ENCODE assay signal across 8 cellular contexts in the genomic region with DNA sequence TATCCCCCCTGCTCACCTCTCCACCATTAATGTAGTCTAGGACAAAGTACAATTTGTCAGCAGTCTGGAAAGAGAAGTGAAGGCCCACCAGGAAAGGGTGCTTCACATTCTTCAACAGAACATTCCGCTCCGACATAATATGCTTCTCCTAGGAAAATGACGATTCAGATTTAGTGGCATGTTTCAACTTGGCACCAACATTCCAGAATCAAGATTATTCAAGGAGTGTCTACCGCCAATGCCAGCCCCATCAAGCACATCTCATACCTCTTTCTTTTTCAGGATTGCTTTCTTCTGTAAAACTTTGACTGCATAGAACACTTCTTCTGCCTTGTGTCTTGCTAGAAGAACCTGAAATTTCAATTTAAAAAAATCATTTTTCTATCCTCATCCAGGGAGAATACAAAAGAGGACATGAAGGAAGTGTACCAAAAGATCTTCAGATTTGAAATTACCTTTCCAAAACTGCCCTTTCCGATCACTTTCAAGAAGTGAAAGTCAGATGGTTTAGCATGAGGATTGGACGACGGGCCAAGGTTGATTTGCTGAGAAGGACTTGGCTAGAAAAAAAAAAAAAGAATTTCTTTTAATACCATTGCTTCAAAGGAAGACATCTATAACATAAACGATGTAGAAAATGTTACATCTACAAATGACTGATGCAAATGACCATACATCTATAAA.
DNase-seq lines count a peak whose midpoint lies in the region; ATAC-seq and TF ChIP-seq lines count a peak whose summit lies in the region.

No MANE protein-coding gene starts in this region.

- CTCF ChIA-PET in mammary epithelial cell (lab: Charles Lee; ENCODE audit: low non-redundant PET), result interaction anchor here (0.5 to 1.0 kb wide), 4 partner anchors 275 to 1782 kb away, joined by 3 to 4 read pairs (median 3); no protein-coding TSS in a partner anchor

- intact Hi-C loops in left ventricle myocardium inferior (cut with micrococcal nuclease), result loop anchor here (5.0 kb wide), 2 partner anchors 469 to 649 kb away; no protein-coding TSS in a partner anchor
- intact Hi-C loops in Right ventricle myocardium superior (cut with DNase I), result loop anchor here (5.0 to 10.0 kb wide), 5 partner anchors 342 to 709 kb away; no protein-coding TSS in a partner anchor
- intact Hi-C loops in mammary epithelial cell (cut with micrococcal nuclease), result loop anchor here (10.0 kb wide), 1 partner anchor 172 kb away; no protein-coding TSS in a partner anchor
- intact Hi-C loops in vagina (cut with DNase I), result loop anchor here (5.0 kb wide), 2 partner anchors 649 to 709 kb away; no protein-coding TSS in a partner anchor

- in situ Hi-C loops in mammary epithelial cell (cut with MboI; ENCODE audit: low sequenced_read_pairs in 2 of 2), result loop anchor here in 1 of 2 donors (5.0 to 10.0 kb wide), 3 partner anchors 342 to 712 kb away; no protein-coding TSS in a partner anchor

- H3K27me3 ChIP-seq in left ventricle myocardium inferior (ENCODE audit: low read depth) (no peaks in the 10 kb centered on the region), mammary epithelial cell (ENCODE audit: insufficient read depth, low read length) (no peaks in the 10 kb centered on the region), mucosa of rectum (ENCODE audit: control insufficient read depth in 2 of 2, insufficient read depth in 2 of 2, low read length in 2 of 2) (no peaks in the 10 kb centered on the region), vagina (no peaks in the 10 kb centered on the region)

- dilution Hi-C loops in mammary epithelial cell (cut with HindIII; ENCODE audit: low sequenced_read_pairs), result loop anchor here (25.0 kb wide), 1 partner anchor 364 kb away; no protein-coding TSS in a partner anchor

- no peak for TF ChIP-seq POLR2A in vagina (IDR thresholded peaks at IDR 0.05)

- ATAC-seq in Right ventricle myocardium superior (ENCODE audit: poor library complexity) (no peak), GM21786 (IDR thresholded peaks at IDR 0.05; ENCODE audit: unreplicated experiment) (no peak)

- DNase-seq in left ventricle myocardium inferior, result no peak
- DNase-seq in Right ventricle myocardium superior, result no peak
- DNase-seq in mammary epithelial cell, result peak; percentile 39
- DNase-seq in vagina (ENCODE audit: extremely low spot score in 2 of 2), result no peak
- no peak for DNase-seq in AML-193 (lab: John Stamatoyannopoulos, UW)
- no peak for DNase-seq in stimulated activated CD4-positive, alpha-beta T cell treated with anti-CD3 and anti-CD28 coated beads, Interleukin-4, amount 100 ng/mL, for 1 hour

- no peak overlapping the region for H2AFZ ChIP-seq in mammary epithelial cell (ENCODE audit: low read depth, low read length)

- H3K4me1 ChIP-seq in left ventricle myocardium inferior (peaks cover 84% of the 10 kb centered on the region), mammary epithelial cell (ENCODE audit: insufficient read depth, low read length) (peaks cover 39% of the 10 kb centered on the region), mucosa of rectum (ENCODE audit: control insufficient read depth in 2 of 2, insufficient read depth in 2 of 2, low read length in 2 of 2) (peaks cover 18% of the 10 kb centered on the region in 2 donors), vagina (peaks cover 69% of the 10 kb centered on the region)

- TF ChIP-seq CTCF in left ventricle myocardium inferior (IDR thresholded peaks at IDR 0.05; ENCODE audit: borderline replicate concordance) (no peak), mammary epithelial cell (conservative IDR thresholded peaks at IDR 0.05 in 1 of 2, IDR thresholded peaks at IDR 0.05 in 1 of 2; ENCODE audit: extremely low read depth in 1 of 2, insufficient read depth in 1 of 2, low read depth in 1 of 2, low read length in 2 of 2) (no peak), vagina (IDR thresholded peaks at IDR 0.05) (no peak)

- H3K9ac ChIP-seq in mammary epithelial cell (ENCODE audit: insufficient read depth, low read length), result peak overlapping the region; percentile 99
- H3K9ac ChIP-seq in mucosa of rectum (ENCODE audit: low read depth in 1 of 2, low read length in 2 of 2), result peak overlapping the region; percentile 5 to 92

- H3K4me3 ChIP-seq in left ventricle myocardium inferior, result peak overlapping the region; percentile 86
- peak overlapping the region; percentile 52 to 99 (median 97) for H3K4me3 ChIP-seq in mammary epithelial cell (replicated peaks in 1 of 3; ENCODE audit: insufficient read depth in 1 of 3, low read depth in 2 of 3, low read length in 3 of 3)
- H3K4me3 ChIP-seq in mucosa of rectum (ENCODE audit: low read length in 2 of 2), result peak overlapping the region; percentile 87 to 92
- H3K4me3 ChIP-seq in vagina, result peak overlapping the region; percentile 89 to 95

- 0% methylated on average over 8 of the region's 8 CpGs for WGBS in mammary epithelial cell (ENCODE audit: low coverage, missing lambda C conversion rate)

- peak overlapping the region; percentile 85 for H3K4me2 ChIP-seq in mammary epithelial cell (ENCODE audit: insufficient read depth, low read depth, low read length)

- H3K27ac ChIP-seq in left ventricle myocardium inferior (replicated peaks), result peak overlapping the region; percentile 99
- H3K27ac ChIP-seq in mammary epithelial cell (ENCODE audit: insufficient read depth, low read depth, low read length), result peak overlapping the region; percentile 94
- H3K27ac ChIP-seq in mucosa of rectum (ENCODE audit: low read depth in 2 of 2, low read length in 2 of 2), result peak overlapping the region in 1 of 2 donors; percentile 93
- H3K27ac ChIP-seq in vagina, result peak overlapping the region; percentile 98

- H3K9me3 ChIP-seq in left ventricle myocardium inferior (replicated peaks) (no peaks in the 10 kb centered on the region), mammary epithelial cell (replicated peaks; ENCODE audit: insufficient read depth, low read length) (no peaks in the 10 kb centered on the region), mucosa of rectum (ENCODE audit: control insufficient read depth in 2 of 2, low read length in 2 of 2) (no peaks in the 10 kb centered on the region), vagina (no peaks in the 10 kb centered on the region)

- H4K20me1 ChIP-seq in mammary epithelial cell (ENCODE audit: insufficient read depth, low read length), result peaks cover 4% of the 10 kb centered on the region

- BruUV-seq in mammary epithelial cell (replicated peaks; lab: Mats Ljungman, UMichigan), result TSS peak; percentile 83

- H3K36me3 ChIP-seq in left ventricle myocardium inferior (peaks cover 48% of the 10 kb centered on the region), mammary epithelial cell (ENCODE audit: insufficient read depth, low read length) (peaks cover 44% of the 10 kb centered on the region), mucosa of rectum (ENCODE audit: control insufficient read depth in 2 of 2, insufficient read depth in 2 of 2, low read length in 2 of 2) (peaks cover 38 to 54% of the 10 kb centered on the region in 2 donors), vagina (peaks cover 0 to 52% of the 10 kb centered on the region in 2 donors)

- H3K79me2 ChIP-seq in mammary epithelial cell (ENCODE audit: insufficient read depth, low read length), result peaks cover 52% of the 10 kb centered on the region
